1 cellular context compared by ENCODE assay signal in genomic region chr5:132865668-132866341, GRCh38.
TF ChIP-seq lines count a peak whose summit lies in the region.

No MANE protein-coding gene starts in this region.

TF ChIP-seq in H1, 55 proteins besides CTCF, POLR2A, EP300 and RAD21:
- no peak for TF ChIP-seq SIX5 (IDR thresholded peaks at IDR 0.05; ENCODE audit: low read depth, low read length)
- TF ChIP-seq TBP (IDR thresholded peaks at IDR 0.05; ENCODE audit: low read depth, low read length) = no peak
- no peak for TF ChIP-seq NRF1 (IDR thresholded peaks at IDR 0.05; ENCODE audit: low read depth, low read length)
- peak; percentile 82 for TF ChIP-seq MAX (IDR thresholded peaks at IDR 0.05)
- TF ChIP-seq PHF8 (conservative IDR thresholded peaks at IDR 0.05; ENCODE audit: low read depth, low read length) = no peak; the same call in 1 of the 2 replicates
- TF ChIP-seq SP2 (IDR thresholded peaks at IDR 0.05; ENCODE audit: low read length) = no peak
- no peak for TF ChIP-seq SP1 (IDR thresholded peaks at IDR 0.05; ENCODE audit: low read depth, low read length)
- TF ChIP-seq CTBP2 (IDR thresholded peaks at IDR 0.05; ENCODE audit: borderline replicate concordance, insufficient read depth, insufficient read length, low read length) = no peak
- no peak for TF ChIP-seq TAF7 (optimal IDR thresholded peaks at IDR 0.05; ENCODE audit: borderline replicate concordance, low read depth, low read length)
- no peak for TF ChIP-seq RFX5 (IDR thresholded peaks at IDR 0.05; ENCODE audit: borderline replicate concordance, low read depth, low read length)
- no peak for TF ChIP-seq KDM5A (IDR thresholded peaks at IDR 0.05; ENCODE audit: low read length)
- TF ChIP-seq CBX5 (IDR thresholded peaks at IDR 0.05; ENCODE audit: low read depth, low read length) = no peak
- TF ChIP-seq KDM4A (IDR thresholded peaks at IDR 0.05; ENCODE audit: low read depth, low read length, severe bottlenecking) = peak; percentile 37
- TF ChIP-seq SRF (IDR thresholded peaks at IDR 0.05; ENCODE audit: low read depth, low read length) = no peak
- no peak for TF ChIP-seq BACH1 (IDR thresholded peaks at IDR 0.05; ENCODE audit: low read length)
- peak; percentile 80; the same call in 1 of the 2 replicates for TF ChIP-seq E2F6 (IDR thresholded peaks at IDR 0.05)
- TF ChIP-seq FOSL1 (IDR thresholded peaks at IDR 0.05; ENCODE audit: insufficient read depth, low read depth, low read length) = no peak
- TF ChIP-seq CHD2 (IDR thresholded peaks at IDR 0.05; ENCODE audit: low read length) = no peak
- no peak for TF ChIP-seq GTF2F1 (IDR thresholded peaks at IDR 0.05; ENCODE audit: borderline replicate concordance, low read depth, low read length)
- no peak for TF ChIP-seq KDM1A (IDR thresholded peaks at IDR 0.05; ENCODE audit: borderline replicate concordance, low read length)
- no peak for TF ChIP-seq ATF3 (IDR thresholded peaks at IDR 0.05; ENCODE audit: insufficient read depth, low read depth, low read length)
TF ChIP-seq in H1: peak in this region for 3.
